In the genomic region with DNA sequence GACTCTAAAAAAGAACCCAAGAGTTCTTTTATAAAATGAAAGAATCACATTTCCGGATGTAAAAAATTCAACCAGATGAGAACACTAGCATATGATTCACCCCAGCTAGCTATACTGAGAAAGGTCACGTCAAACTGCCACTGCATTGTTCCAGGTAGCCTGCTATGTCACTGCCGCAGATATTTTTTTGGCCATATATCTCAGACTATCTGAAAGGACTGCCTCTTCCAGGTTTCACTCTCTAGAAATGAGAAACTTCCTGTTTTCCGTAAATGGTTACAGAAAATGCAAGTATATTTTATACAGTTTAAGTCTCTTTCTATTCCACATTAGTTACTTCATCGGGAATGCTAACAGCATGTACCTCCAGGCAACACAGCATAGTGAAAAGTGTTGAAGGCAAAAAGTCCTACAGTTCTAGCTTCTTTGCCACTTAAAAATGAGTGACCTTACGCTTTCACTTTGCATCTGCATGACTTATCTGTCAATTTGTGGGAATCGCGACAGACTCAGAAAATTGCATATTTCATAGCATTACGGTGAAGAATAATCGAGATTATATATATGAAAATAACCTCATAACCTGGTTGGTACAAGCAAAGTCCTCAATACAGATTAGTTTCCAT, we compare ENCODE assay signal across 9 cellular contexts.
A peak's percentile ranks its signal among the peaks of the same experiment; 100 is the strongest.
DNase-seq lines count a peak whose midpoint lies in the region; ATAC-seq and TF ChIP-seq lines count a peak whose summit lies in the region.
"Had no signal": no experiment of that assay in that cellular context is flagged by ENCODE, and none has a peak within 500 bp of the region (broad histone marks: within the 10 kb centered on the region; RNA-seq: fewer than 3 reads in every experiment).

No MANE protein-coding gene starts in this region.

- no peak for TF ChIP-seq CTCF in mammary epithelial cell (conservative IDR thresholded peaks at IDR 0.05 in 1 of 2, IDR thresholded peaks at IDR 0.05 in 1 of 2; ENCODE audit: extremely low read depth in 1 of 2, insufficient read depth in 1 of 2, low read depth in 1 of 2, low read length in 2 of 2)

- no peaks in the 10 kb centered on the region for H3K9me3 ChIP-seq in mammary epithelial cell (replicated peaks; ENCODE audit: insufficient read depth, low read length)

- no peaks in the 10 kb centered on the region for H3K9me3 Mint-ChIP-seq in activated T-cell treated with anti-CD3 and anti-CD28 coated beads, Interleukin-2, amount 50 U/mL, for 4 hours

- 93% methylated on average over 10 of the region's 10 CpGs for WGBS in mammary epithelial cell (ENCODE audit: low coverage, missing lambda C conversion rate)

- peak; percentile 20 for DNase-seq in NCI-H82 (lab: John Stamatoyannopoulos, UW)
- DNase-seq in NCI-H82 treated with DMSO at 0.1 percent for 48 hours (lab: John Stamatoyannopoulos, UW; ENCODE audit: unreplicated experiment) = no peak
- peak; percentile 22 for DNase-seq in activated T-cell treated with anti-CD3 and anti-CD28 coated beads, Interleukin-2, amount 50 U/mL, for 4 hours
- DNase-seq in stimulated activated CD4-positive, alpha-beta T cell treated with anti-CD3 and anti-CD28 coated beads, Interleukin-2, amount 100 ng/mL, for 24 hours = peak; percentile 28 to 46
- no peak for DNase-seq in NCI-H2196 treated with DMSO at 0.1 percent for 48 hours (lab: John Stamatoyannopoulos, UW; ENCODE audit: unreplicated experiment)
- no peak for DNase-seq in mammary epithelial cell
- no peak for DNase-seq in HK-2 (ENCODE audit: unreplicated experiment)

- no peak overlapping the region for H3K9ac ChIP-seq in mammary epithelial cell (ENCODE audit: insufficient read depth, low read length)

- H3K27me3 Mint-ChIP-seq in activated T-cell treated with anti-CD3 and anti-CD28 coated beads, Interleukin-2, amount 50 U/mL, for 4 hours (ENCODE audit: low read depth) = no peaks in the 10 kb centered on the region

- no peak overlapping the region for H3K4me3 ChIP-seq in mammary epithelial cell (replicated peaks in 1 of 3; ENCODE audit: insufficient read depth in 1 of 3, low read depth in 2 of 3, low read length in 3 of 3)

- ATAC-seq in HG03342 (IDR thresholded peaks at IDR 0.05; ENCODE audit: unreplicated experiment) = peak; percentile 90
- ATAC-seq in activated T-cell treated with anti-CD3 and anti-CD28 coated beads, Interleukin-2, amount 50 U/mL, for 4 hours = peak; percentile 97 to 99

- H3K4me1 Mint-ChIP-seq in activated T-cell treated with anti-CD3 and anti-CD28 coated beads, Interleukin-2, amount 50 U/mL, for 4 hours (ENCODE audit: low read depth) = peaks cover 63% of the 10 kb centered on the region

- no TSS peak for BruUV-seq in mammary epithelial cell (replicated peaks; lab: Mats Ljungman, UMichigan)

- peak overlapping the region; percentile 66 for H3K4me3 Mint-ChIP-seq in activated T-cell treated with anti-CD3 and anti-CD28 coated beads, Interleukin-2, amount 50 U/mL, for 4 hours

- no peak overlapping the region for H3K27ac ChIP-seq in mammary epithelial cell (ENCODE audit: insufficient read depth, low read depth, low read length)
- H3K27ac ChIP-seq: 22Rv1 had no signal

- H3K4me2 ChIP-seq in mammary epithelial cell (ENCODE audit: insufficient read depth, low read depth, low read length) = no peak overlapping the region

- H4K20me1 ChIP-seq in mammary epithelial cell (ENCODE audit: insufficient read depth, low read length) = peaks cover 6% of the 10 kb centered on the region

- no peaks in the 10 kb centered on the region for H3K27me3 ChIP-seq in mammary epithelial cell (ENCODE audit: insufficient read depth, low read length)

- no peaks in the 10 kb centered on the region for H3K36me3 ChIP-seq in mammary epithelial cell (ENCODE audit: insufficient read depth, low read length)

- intact Hi-C loops in mammary epithelial cell (cut with micrococcal nuclease) = no loop called here

- CTCF ChIA-PET in mammary epithelial cell (lab: Charles Lee; ENCODE audit: low non-redundant PET) = no interaction called here

- no peaks in the 10 kb centered on the region for H3K36me3 Mint-ChIP-seq in activated T-cell treated with anti-CD3 and anti-CD28 coated beads, Interleukin-2, amount 50 U/mL, for 4 hours (ENCODE audit: insufficient read depth)

- dilution Hi-C loops in mammary epithelial cell (cut with HindIII; ENCODE audit: low sequenced_read_pairs) = no loop called here

- in situ Hi-C loops in mammary epithelial cell (cut with MboI; ENCODE audit: low sequenced_read_pairs in 2 of 2) = no loop called here

- H2AFZ ChIP-seq in mammary epithelial cell (ENCODE audit: low read depth, low read length) = no peak overlapping the region

- H3K79me2 ChIP-seq in mammary epithelial cell (ENCODE audit: insufficient read depth, low read length) = peaks cover 98% of the 10 kb centered on the region

- peaks cover 10% of the 10 kb centered on the region for H3K4me1 ChIP-seq in mammary epithelial cell (ENCODE audit: insufficient read depth, low read length)

Comparison
In these comparisons a context has a peak if more than half of its experiments do, and no peak if none do; other contexts are left out.
1. DNase-seq: peak in NCI-H82 (single experiment), activated T-cell treated with anti-CD3 and anti-CD28 coated beads, Interleukin-2, amount 50 U/mL, for 4 hours (single experiment) and stimulated activated CD4-positive, alpha-beta T cell treated with anti-CD3 and anti-CD28 coated beads, Interleukin-2, amount 100 ng/mL, for 24 hours (2 of 2); none in NCI-H82 treated with DMSO at 0.1 percent for 48 hours (single experiment), NCI-H2196 treated with DMSO at 0.1 percent for 48 hours (single experiment), mammary epithelial cell (single experiment) and HK-2 (single experiment).